18 cellular contexts compared by ENCODE assay signal in genomic region chr2:241129086-241129871, GRCh38. TPM values are rescaled to one million over a fixed set of nuclear protein-coding genes. Genes with fewer than 3 reads are reported as not detected.
DNase-seq lines count a peak whose midpoint lies in the region; ATAC-seq, FAIRE-seq and TF ChIP-seq lines count a peak whose summit lies in the region.
"Had no signal": no experiment of that assay in that cellular context is flagged by ENCODE, and none has a peak within 500 bp of the region (broad histone marks: within the 10 kb centered on the region; RNA-seq: fewer than 3 reads in every experiment).

No MANE protein-coding gene starts in this region.

- no peak for TF ChIP-seq POLR2A in GM12891 (IDR thresholded peaks at IDR 0.05; ENCODE audit: low read depth, low read length)

- peaks cover 22% of the 10 kb centered on the region for H3K4me1 Mint-ChIP-seq in activated CD4-positive, alpha-beta T cell treated with anti-CD3 and anti-CD28 coated beads for 36 hours
- H3K4me1 Mint-ChIP-seq in activated T-helper 1 cell treated with anti-CD3 and anti-CD28 coated beads, Interleukin-12 subunit alpha, Interleukin-12 subunit beta, Interleukin-2, Interleukin-4 antibody, amounts not matched to agents 30 ng/mL and 10 ng/mL and 1 ng/mL, durations not matched to agents 14 hours and 24 hours and 36 hours (ENCODE audit: low read depth) = peaks cover 51% of the 10 kb centered on the region
- H3K4me1 Mint-ChIP-seq in progenitor cell of endocrine pancreas (ENCODE audit: low read depth) = no peaks in the 10 kb centered on the region

- CTCF ChIA-PET in activated CD4-positive, alpha-beta T cell treated with anti-CD3 and anti-CD28 coated beads for 36 hours (lab: Charles Lee) = interaction anchor here (0.7 to 0.9 kb wide), 2 partner anchors 16 to 25 kb away, joined by 3 read pairs; no protein-coding TSS in a partner anchor

- H3K36me3 Mint-ChIP-seq in activated CD4-positive, alpha-beta T cell treated with anti-CD3 and anti-CD28 coated beads for 36 hours (ENCODE audit: low read depth) = peaks cover 44% of the 10 kb centered on the region
- H3K36me3 Mint-ChIP-seq in activated T-helper 1 cell treated with anti-CD3 and anti-CD28 coated beads, Interleukin-12 subunit alpha, Interleukin-12 subunit beta, Interleukin-2, Interleukin-4 antibody, amounts not matched to agents 30 ng/mL and 10 ng/mL and 1 ng/mL, durations not matched to agents 14 hours and 24 hours and 36 hours (ENCODE audit: low read depth) = peaks cover 49% of the 10 kb centered on the region
- H3K36me3 Mint-ChIP-seq in progenitor cell of endocrine pancreas (ENCODE audit: insufficient read depth) = peaks cover 3% of the 10 kb centered on the region

- ATAC-seq in activated CD4-positive, alpha-beta T cell treated with anti-CD3 and anti-CD28 coated beads for 36 hours = no peak
- ATAC-seq: activated CD8-positive, alpha-beta memory T cell treated with anti-CD3 and anti-CD28 coated beads, Interleukin-2, amount 10 ng/mL, durations not matched to agents 7 days and 5 days; gastrocnemius medialis; naive thymus-derived CD4-positive, alpha-beta T cell; PC-3 had no signal

- peak; percentile 68 for FAIRE-seq in GM12891 (lab: Jason Lieb, UNC)

- H3K27ac Mint-ChIP-seq in activated CD4-positive, alpha-beta T cell treated with anti-CD3 and anti-CD28 coated beads for 36 hours = peak overlapping the region; percentile 95
- peak overlapping the region; percentile 98 for H3K27ac Mint-ChIP-seq in activated T-helper 1 cell treated with anti-CD3 and anti-CD28 coated beads, Interleukin-12 subunit alpha, Interleukin-12 subunit beta, Interleukin-2, Interleukin-4 antibody, amounts not matched to agents 30 ng/mL and 10 ng/mL and 1 ng/mL, durations not matched to agents 14 hours and 24 hours and 36 hours
- no peak overlapping the region for H3K27ac Mint-ChIP-seq in progenitor cell of endocrine pancreas
- H3K27ac Mint-ChIP-seq: activated CD8-positive, alpha-beta memory T cell treated with anti-CD3 and anti-CD28 coated beads, Interleukin-2, amount 10 ng/mL, durations not matched to agents 7 days and 5 days had no signal

- no peaks in the 10 kb centered on the region for H3K27me3 Mint-ChIP-seq in activated CD4-positive, alpha-beta T cell treated with anti-CD3 and anti-CD28 coated beads for 36 hours
- H3K27me3 Mint-ChIP-seq in activated T-helper 1 cell treated with anti-CD3 and anti-CD28 coated beads, Interleukin-12 subunit alpha, Interleukin-12 subunit beta, Interleukin-2, Interleukin-4 antibody, amounts not matched to agents 30 ng/mL and 10 ng/mL and 1 ng/mL, durations not matched to agents 14 hours and 24 hours and 36 hours (ENCODE audit: insufficient read depth) = no peaks in the 10 kb centered on the region
- no peaks in the 10 kb centered on the region for H3K27me3 Mint-ChIP-seq in progenitor cell of endocrine pancreas
- H3K27me3 Mint-ChIP-seq: activated CD8-positive, alpha-beta memory T cell treated with anti-CD3 and anti-CD28 coated beads, Interleukin-2, amount 10 ng/mL, durations not matched to agents 7 days and 5 days; naive thymus-derived CD4-positive, alpha-beta T cell had no signal

- H3K4me3 Mint-ChIP-seq in activated CD4-positive, alpha-beta T cell treated with anti-CD3 and anti-CD28 coated beads for 36 hours = no peak overlapping the region
- H3K4me3 Mint-ChIP-seq in activated T-helper 1 cell treated with anti-CD3 and anti-CD28 coated beads, Interleukin-12 subunit alpha, Interleukin-12 subunit beta, Interleukin-2, Interleukin-4 antibody, amounts not matched to agents 30 ng/mL and 10 ng/mL and 1 ng/mL, durations not matched to agents 14 hours and 24 hours and 36 hours = peak overlapping the region; percentile 3
- no peak overlapping the region for H3K4me3 Mint-ChIP-seq in progenitor cell of endocrine pancreas (ENCODE audit: low read depth)
- H3K4me3 Mint-ChIP-seq: activated CD8-positive, alpha-beta memory T cell treated with anti-CD3 and anti-CD28 coated beads, Interleukin-2, amount 10 ng/mL, durations not matched to agents 7 days and 5 days; naive thymus-derived CD4-positive, alpha-beta T cell had no signal

- no peak for TF ChIP-seq CTCF in progenitor cell of endocrine pancreas (IDR thresholded peaks at IDR 0.05; ENCODE audit: unreplicated experiment)

- no peaks in the 10 kb centered on the region for H3K9me3 Mint-ChIP-seq in activated CD4-positive, alpha-beta T cell treated with anti-CD3 and anti-CD28 coated beads for 36 hours (ENCODE audit: low read depth)
- no peaks in the 10 kb centered on the region for H3K9me3 Mint-ChIP-seq in activated T-helper 1 cell treated with anti-CD3 and anti-CD28 coated beads, Interleukin-12 subunit alpha, Interleukin-12 subunit beta, Interleukin-2, Interleukin-4 antibody, amounts not matched to agents 30 ng/mL and 10 ng/mL and 1 ng/mL, durations not matched to agents 14 hours and 24 hours and 36 hours
- no peaks in the 10 kb centered on the region for H3K9me3 Mint-ChIP-seq in progenitor cell of endocrine pancreas (ENCODE audit: low read depth)
- H3K9me3 Mint-ChIP-seq: naive thymus-derived CD4-positive, alpha-beta T cell had no signal

- DNase-seq in activated CD4-positive, alpha-beta T cell treated with anti-CD3 and anti-CD28 coated beads for 36 hours = no peak
- no peak for DNase-seq in activated CD4-positive, alpha-beta T cell treated with anti-CD3 and anti-CD28 coated beads for 1 hour
- no peak for DNase-seq in GM12891 (ENCODE audit: insufficient read length, low spot score)
- no peak for DNase-seq in activated T-helper 1 cell treated with anti-CD3 and anti-CD28 coated beads, Interleukin-12 subunit alpha, Interleukin-12 subunit beta, Interleukin-2, Interleukin-4 antibody, amounts not matched to agents 30 ng/mL and 10 ng/mL and 1 ng/mL, durations not matched to agents 14 hours and 24 hours and 36 hours (ENCODE audit: low spot score)
- DNase-seq in posterior vena cava (ENCODE audit: low spot score) = peak; percentile 59
- no peak for DNase-seq in NCI-H2107 treated with DMSO at 0.1 percent for 48 hours (lab: John Stamatoyannopoulos, UW; ENCODE audit: unreplicated experiment)
- no peak for DNase-seq in progenitor cell of endocrine pancreas (ENCODE audit: low spot score, unreplicated experiment)
- no peak for DNase-seq in activated CD8-positive, alpha-beta memory T cell treated with anti-CD3 and anti-CD28 coated beads, Interleukin-2, amount 50 U/mL, for 4 hours
- DNase-seq: activated CD8-positive, alpha-beta memory T cell treated with anti-CD3 and anti-CD28 coated beads, Interleukin-2, amount 10 ng/mL, durations not matched to agents 7 days and 5 days; anterior cingulate cortex; EL; gastrocnemius medialis; H7; naive thymus-derived CD4-positive, alpha-beta T cell; NCI-H2029 treated with DMSO at 0.1 percent for 48 hours; NCI-H524 treated with DMSO at 0.1 percent for 48 hours; PC-3; SK-N-SH had no signal

- POLR2A ChIA-PET in activated CD4-positive, alpha-beta T cell treated with anti-CD3 and anti-CD28 coated beads for 36 hours (lab: Charles Lee) = interaction anchor here (0.6 to 1.6 kb wide), 2 partner anchors 20 to 299 kb away, joined by 4 to 10 read pairs; partner anchors contain the start of gene PASK

- intact Hi-C loops in activated CD4-positive, alpha-beta T cell treated with anti-CD3 and anti-CD28 coated beads for 36 hours (cut with DNase I, micrococcal nuclease) = no loop called here
- intact Hi-C loops in activated T-helper 1 cell treated with anti-CD3 and anti-CD28 coated beads, Interleukin-12 subunit alpha, Interleukin-12 subunit beta, Interleukin-2, Interleukin-4 antibody, amounts not matched to agents 30 ng/mL and 10 ng/mL and 1 ng/mL, durations not matched to agents 14 hours and 24 hours and 36 hours (cut with micrococcal nuclease) = no loop called here
- intact Hi-C loops in posterior vena cava (cut with DNase I) = no loop called here

TF ChIP-seq in GM12891, 5 proteins besides CTCF, POLR2A, EP300 and RAD21:
- no peak for TF ChIP-seq PAX5 (IDR thresholded peaks at IDR 0.05; ENCODE audit: insufficient read depth, low read length, severe bottlenecking)
- no peak for TF ChIP-seq TAF1 (IDR thresholded peaks at IDR 0.05; ENCODE audit: low read depth, low read length)
- TF ChIP-seq POU2F2 (IDR thresholded peaks at IDR 0.05; ENCODE audit: low read depth, low read length) = no peak
- no peak for TF ChIP-seq POLR2AphosphoS5 (IDR thresholded peaks at IDR 0.05; ENCODE audit: low read depth, low read length)
- no peak for TF ChIP-seq SPI1 (IDR thresholded peaks at IDR 0.05; ENCODE audit: low read depth, low read length)

RNA-seq across cellular contexts. Expression of gene PASK, which starts 20.0 kb away (rescaled TPM):
- 10 to 100 TPM; 62.9 to 88.1 TPM for total RNA-seq in activated CD4-positive, alpha-beta T cell treated with anti-CD3 and anti-CD28 coated beads for 36 hours
- 31.3 TPM for polyA plus RNA-seq in GM12891 (2012; ENCODE audit: low read depth, missing spikeins)
- 101 and 104 TPM in 2 replicates for total RNA-seq in activated T-helper 1 cell treated with anti-CD3 and anti-CD28 coated beads, Interleukin-12 subunit alpha, Interleukin-12 subunit beta, Interleukin-2, Interleukin-4 antibody, amounts not matched to agents 30 ng/mL and 10 ng/mL and 1 ng/mL, durations not matched to agents 14 hours and 24 hours and 36 hours
- total RNA-seq in posterior vena cava (1 to 10 TPM; 2.3 to 4.4 TPM), progenitor cell of endocrine pancreas (57.1 and 60.4 TPM in 2 replicates)

RNA-seq across cellular contexts. Expression of gene PPP1R7, which starts 21.0 kb away (rescaled TPM):
- 100 to 1,000 TPM; 104 to 129 TPM for total RNA-seq in activated CD4-positive, alpha-beta T cell treated with anti-CD3 and anti-CD28 coated beads for 36 hours
- 119 TPM for polyA plus RNA-seq in GM12891 (2012; ENCODE audit: low read depth, missing spikeins)
- 115 and 118 TPM in 2 replicates for total RNA-seq in activated T-helper 1 cell treated with anti-CD3 and anti-CD28 coated beads, Interleukin-12 subunit alpha, Interleukin-12 subunit beta, Interleukin-2, Interleukin-4 antibody, amounts not matched to agents 30 ng/mL and 10 ng/mL and 1 ng/mL, durations not matched to agents 14 hours and 24 hours and 36 hours
- total RNA-seq in posterior vena cava = 10 to 100 TPM; 49.3 to 53.0 TPM
- 46.5 and 49.9 TPM in 2 replicates for total RNA-seq in progenitor cell of endocrine pancreas

RNA-seq across cellular contexts. Expression of gene MTERF4, which starts 27.2 kb away (rescaled TPM):
- total RNA-seq in activated CD4-positive, alpha-beta T cell treated with anti-CD3 and anti-CD28 coated beads for 36 hours = 10 to 100 TPM; 34.4 to 34.5 TPM
- 43.3 TPM for polyA plus RNA-seq in GM12891 (2012; ENCODE audit: low read depth, missing spikeins)
- total RNA-seq in activated T-helper 1 cell treated with anti-CD3 and anti-CD28 coated beads, Interleukin-12 subunit alpha, Interleukin-12 subunit beta, Interleukin-2, Interleukin-4 antibody, amounts not matched to agents 30 ng/mL and 10 ng/mL and 1 ng/mL, durations not matched to agents 14 hours and 24 hours and 36 hours = 40.5 and 43.3 TPM in 2 replicates
- total RNA-seq in posterior vena cava (10 to 100 TPM; 17.1 to 17.8 TPM), progenitor cell of endocrine pancreas (57.2 and 63.0 TPM in 2 replicates)

RNA-seq across cellular contexts. Expression of gene ANO7, which starts 59.2 kb away (rescaled TPM):
- 1 to 10 TPM; 2.1 to 2.4 TPM for total RNA-seq in activated CD4-positive, alpha-beta T cell treated with anti-CD3 and anti-CD28 coated beads for 36 hours
- polyA plus RNA-seq in GM12891 (2012; ENCODE audit: low read depth, missing spikeins) = 1.4 TPM
- total RNA-seq in activated T-helper 1 cell treated with anti-CD3 and anti-CD28 coated beads, Interleukin-12 subunit alpha, Interleukin-12 subunit beta, Interleukin-2, Interleukin-4 antibody, amounts not matched to agents 30 ng/mL and 10 ng/mL and 1 ng/mL, durations not matched to agents 14 hours and 24 hours and 36 hours = 2.1 and 2.4 TPM in 2 replicates
- total RNA-seq in posterior vena cava (under 1 TPM; 0.32 to 0.95 TPM), progenitor cell of endocrine pancreas (2.5 and 3.0 TPM in 2 replicates)

Comparison
In these comparisons a context has a peak if more than half of its experiments do, and no peak if none do; other contexts are left out.
1. RNA of gene PASK, which starts 20.0 kb away (total RNA-seq): 101 to 104 TPM in activated T-helper 1 cell treated with anti-CD3 and anti-CD28 coated beads, Interleukin-12 subunit alpha, Interleukin-12 subunit beta, Interleukin-2, Interleukin-4 antibody, amounts not matched to agents 30 ng/mL and 10 ng/mL and 1 ng/mL, durations not matched to agents 14 hours and 24 hours and 36 hours, 62.9 to 88.1 TPM in activated CD4-positive, alpha-beta T cell treated with anti-CD3 and anti-CD28 coated beads for 36 hours and 57.1 to 60.4 TPM in progenitor cell of endocrine pancreas; 2.3 to 4.4 TPM in posterior vena cava; every median in the first group is over 10 times any median in the second.